Comparison of ENCODE assay signal across 2 cellular contexts in the genomic region with DNA sequence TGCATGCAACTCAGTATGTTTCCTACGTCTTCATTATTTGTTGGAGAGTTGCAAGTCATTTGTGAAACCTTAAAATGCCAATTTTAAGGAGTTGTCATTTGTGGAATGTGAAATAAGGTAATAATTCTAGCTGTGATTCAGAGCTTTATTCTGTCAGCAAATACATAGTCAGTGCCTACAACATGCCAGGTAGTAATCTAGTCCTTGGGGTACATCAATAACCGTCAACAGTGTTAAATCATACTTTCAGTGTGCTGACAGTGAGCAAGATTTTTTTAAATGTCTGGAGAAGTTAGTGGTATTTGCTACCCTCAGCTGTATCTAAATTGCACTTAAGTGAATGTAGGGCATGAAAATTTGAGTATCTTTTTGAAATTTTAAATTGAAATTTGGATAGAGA.
TF ChIP-seq lines count a peak whose summit lies in the region.

No MANE protein-coding gene starts in this region.

TF ChIP-seq in GM23338, 12 proteins besides CTCF, POLR2A, EP300 and RAD21 (continued from another document):
- TF ChIP-seq, protein P1, sequence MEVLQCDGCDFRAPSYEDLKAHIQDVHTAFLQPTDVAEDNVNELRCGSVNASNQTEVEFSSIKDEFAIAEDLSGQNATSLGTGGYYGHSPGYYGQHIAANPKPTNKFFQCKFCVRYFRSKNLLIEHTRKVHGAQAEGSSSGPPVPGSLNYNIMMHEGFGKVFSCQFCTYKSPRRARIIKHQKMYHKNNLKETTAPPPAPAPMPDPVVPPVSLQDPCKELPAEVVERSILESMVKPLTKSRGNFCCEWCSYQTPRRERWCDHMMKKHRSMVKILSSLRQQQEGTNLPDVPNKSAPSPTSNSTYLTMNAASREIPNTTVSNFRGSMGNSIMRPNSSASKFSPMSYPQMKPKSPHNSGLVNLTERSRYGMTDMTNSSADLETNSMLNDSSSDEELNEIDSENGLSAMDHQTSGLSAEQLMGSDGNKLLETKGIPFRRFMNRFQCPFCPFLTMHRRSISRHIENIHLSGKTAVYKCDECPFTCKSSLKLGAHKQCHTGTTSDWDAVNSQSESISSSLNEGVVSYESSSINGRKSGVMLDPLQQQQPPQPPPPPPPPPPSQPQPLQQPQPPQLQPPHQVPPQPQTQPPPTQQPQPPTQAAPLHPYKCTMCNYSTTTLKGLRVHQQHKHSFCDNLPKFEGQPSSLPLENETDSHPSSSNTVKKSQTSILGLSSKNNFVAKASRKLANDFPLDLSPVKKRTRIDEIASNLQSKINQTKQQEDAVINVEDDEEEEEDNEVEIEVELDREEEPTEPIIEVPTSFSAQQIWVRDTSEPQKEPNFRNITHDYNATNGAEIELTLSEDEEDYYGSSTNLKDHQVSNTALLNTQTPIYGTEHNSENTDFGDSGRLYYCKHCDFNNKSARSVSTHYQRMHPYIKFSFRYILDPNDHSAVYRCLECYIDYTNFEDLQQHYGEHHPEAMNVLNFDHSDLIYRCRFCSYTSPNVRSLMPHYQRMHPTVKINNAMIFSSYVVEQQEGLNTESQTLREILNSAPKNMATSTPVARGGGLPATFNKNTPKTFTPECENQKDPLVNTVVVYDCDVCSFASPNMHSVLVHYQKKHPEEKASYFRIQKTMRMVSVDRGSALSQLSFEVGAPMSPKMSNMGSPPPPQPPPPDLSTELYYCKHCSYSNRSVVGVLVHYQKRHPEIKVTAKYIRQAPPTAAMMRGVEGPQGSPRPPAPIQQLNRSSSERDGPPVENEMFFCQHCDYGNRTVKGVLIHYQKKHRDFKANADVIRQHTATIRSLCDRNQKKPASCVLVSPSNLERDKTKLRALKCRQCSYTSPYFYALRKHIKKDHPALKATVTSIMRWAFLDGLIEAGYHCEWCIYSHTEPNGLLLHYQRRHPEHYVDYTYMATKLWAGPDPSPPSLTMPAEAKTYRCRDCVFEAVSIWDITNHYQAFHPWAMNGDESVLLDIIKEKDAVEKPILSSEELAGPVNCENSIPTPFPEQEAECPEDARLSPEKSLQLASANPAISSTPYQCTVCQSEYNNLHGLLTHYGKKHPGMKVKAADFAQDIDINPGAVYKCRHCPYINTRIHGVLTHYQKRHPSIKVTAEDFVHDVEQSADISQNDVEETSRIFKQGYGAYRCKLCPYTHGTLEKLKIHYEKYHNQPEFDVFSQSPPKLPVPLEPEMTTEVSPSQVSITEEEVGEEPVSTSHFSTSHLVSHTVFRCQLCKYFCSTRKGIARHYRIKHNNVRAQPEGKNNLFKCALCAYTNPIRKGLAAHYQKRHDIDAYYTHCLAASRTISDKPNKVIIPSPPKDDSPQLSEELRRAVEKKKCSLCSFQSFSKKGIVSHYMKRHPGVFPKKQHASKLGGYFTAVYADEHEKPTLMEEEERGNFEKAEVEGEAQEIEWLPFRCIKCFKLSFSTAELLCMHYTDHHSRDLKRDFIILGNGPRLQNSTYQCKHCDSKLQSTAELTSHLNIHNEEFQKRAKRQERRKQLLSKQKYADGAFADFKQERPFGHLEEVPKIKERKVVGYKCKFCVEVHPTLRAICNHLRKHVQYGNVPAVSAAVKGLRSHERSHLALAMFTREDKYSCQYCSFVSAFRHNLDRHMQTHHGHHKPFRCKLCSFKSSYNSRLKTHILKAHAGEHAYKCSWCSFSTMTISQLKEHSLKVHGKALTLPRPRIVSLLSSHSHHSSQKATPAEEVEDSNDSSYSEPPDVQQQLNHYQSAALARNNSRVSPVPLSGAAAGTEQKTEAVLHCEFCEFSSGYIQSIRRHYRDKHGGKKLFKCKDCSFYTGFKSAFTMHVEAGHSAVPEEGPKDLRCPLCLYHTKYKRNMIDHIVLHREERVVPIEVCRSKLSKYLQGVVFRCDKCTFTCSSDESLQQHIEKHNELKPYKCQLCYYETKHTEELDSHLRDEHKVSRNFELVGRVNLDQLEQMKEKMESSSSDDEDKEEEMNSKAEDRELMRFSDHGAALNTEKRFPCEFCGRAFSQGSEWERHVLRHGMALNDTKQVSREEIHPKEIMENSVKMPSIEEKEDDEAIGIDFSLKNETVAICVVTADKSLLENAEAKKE (CRISPR knock-in tag; IDR thresholded peaks at IDR 0.05): no peak

TF ChIP-seq in neural cell, 6 proteins besides CTCF, POLR2A, EP300 and RAD21 (continued from another document):
- TF ChIP-seq MXI1 (conservative IDR thresholded peaks at IDR 0.05; ENCODE audit: poor library complexity, severe bottlenecking): no peak
- no peak for TF ChIP-seq EZH2 (IDR thresholded peaks at IDR 0.05; ENCODE audit: borderline replicate concordance, insufficient read depth, low read length, poor library complexity, severe bottlenecking)
- no peak for TF ChIP-seq SMC3 (conservative IDR thresholded peaks at IDR 0.05; ENCODE audit: poor library complexity)
- peak; percentile 98 for TF ChIP-seq POLR2AphosphoS5 (IDR thresholded peaks at IDR 0.05)
